ENCODE assay signal across 27 cellular contexts in genomic region chr6:140398076-140398475, GRCh38.
"Had no signal": no experiment of that assay in that cellular context is flagged by ENCODE, and none has a peak within 500 bp of the region (broad histone marks: within the 10 kb centered on the region; RNA-seq: fewer than 3 reads in every experiment).

No MANE protein-coding gene starts in this region.

- DNase-seq: left colon; left lung; mesendoderm; naive B cell; natural killer cell; nephron progenitor cell; pancreas; posterior cingulate gyrus; retina; right cardiac atrium; spleen; stimulated activated CD4-positive, alpha-beta T cell treated with anti-CD3 and anti-CD28 coated beads, Interleukin-4, amount 100 ng/mL, for 24 hours; stimulated activated naive CD4-positive, alpha-beta T cell; tibial artery; trophoblast cell; upper lobe of right lung had no signal

- H3K4me2 ChIP-seq: neural progenitor cell had no signal

- H3K4me3 ChIP-seq: left lung, lung, neural progenitor cell, pancreas, prostate gland, skin epidermis, spleen, suprapubic skin, thoracic aorta, tibial artery, upper lobe of right lung had no signal

- H3K4me1 ChIP-seq: left lung, neural progenitor cell, pancreas, prostate gland, spleen, suprapubic skin, upper lobe of right lung had no signal

- H3K9me3 ChIP-seq: left lung, neutrophil, pancreas, prostate gland, spleen, suprapubic skin, thoracic aorta, tibial artery, upper lobe of right lung had no signal

- H2AFZ ChIP-seq: neural progenitor cell had no signal

- ATAC-seq: left colon; left lung; natural killer cell; pancreas; right cardiac atrium; sciatic nerve; stimulated activated effector memory CD8-positive, alpha-beta T cell treated with anti-CD3 and anti-CD28 coated beads, Interleukin-12 subunit alpha, Interleukin-12 subunit beta, amount 100 ng/mL, for 72 hours; upper lobe of right lung had no signal

- H3K27ac ChIP-seq: left lung, neural progenitor cell, neutrophil, pancreas, prostate gland, skin epidermis, spleen, suprapubic skin, thoracic aorta, tibial artery, upper lobe of right lung had no signal

- H3K36me3 ChIP-seq: left lung, neural progenitor cell, neutrophil, pancreas, prostate gland, spleen, suprapubic skin, thoracic aorta, tibial artery, upper lobe of right lung had no signal

- FAIRE-seq: keratinocyte, pancreas, urothelium cell line had no signal

- H3K9ac ChIP-seq: neural progenitor cell had no signal

- H3K27me3 ChIP-seq: left lung, neural progenitor cell, neutrophil, pancreas, spleen, suprapubic skin, tibial artery, upper lobe of right lung had no signal
